In the genomic region with DNA sequence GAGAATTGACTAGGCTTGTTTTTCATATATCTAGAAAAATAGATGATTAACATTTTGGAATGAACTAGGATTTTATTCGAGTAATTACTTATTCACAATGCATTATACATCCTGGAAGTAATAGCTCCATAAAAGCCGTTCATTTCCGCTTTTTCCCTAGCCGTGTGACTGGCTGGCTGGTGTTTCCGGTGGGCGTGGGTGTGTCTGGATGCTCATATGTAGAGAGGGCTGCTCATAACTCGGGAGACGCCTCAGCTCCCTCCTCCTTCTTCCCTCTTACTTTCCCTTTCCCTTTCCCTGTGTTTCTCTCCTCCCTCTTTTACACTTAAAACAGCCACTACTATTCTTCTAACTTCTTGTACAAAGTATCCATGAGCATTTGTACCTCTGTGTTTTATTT, we compare ENCODE assay signal across 25 cellular contexts.
A peak's percentile ranks its signal among the peaks of the same experiment; 100 is the strongest.
DNase-seq lines count a peak whose midpoint lies in the region; ATAC-seq, FAIRE-seq and TF ChIP-seq lines count a peak whose summit lies in the region.
"Had no signal": no experiment of that assay in that cellular context is flagged by ENCODE, and none has a peak within 500 bp of the region (broad histone marks: within the 10 kb centered on the region; RNA-seq: fewer than 3 reads in every experiment).

No MANE protein-coding gene starts in this region.

- H2AFZ ChIP-seq in PC-9 = peak overlapping the region; percentile 19; the same call in 1 of the 2 replicates

- intact Hi-C loops in PC-9 (cut with micrococcal nuclease; ENCODE audit: unreplicated experiment) = no loop called here

- no peak overlapping the region; the same call in 1 of the 2 replicates for H3K4me3 ChIP-seq in PC-9
- H3K4me3 ChIP-seq in fibroblast of the aortic adventitia (ENCODE audit: low read depth, low read length) = no peak overlapping the region
- H3K4me3 ChIP-seq: GM12878, transverse colon had no signal

- no peaks in the 10 kb centered on the region for H3F3A ChIP-seq in PC-9 (ENCODE audit: insufficient read depth, low read depth)

- TF ChIP-seq POLR2A in H54 (IDR thresholded peaks at IDR 0.05; ENCODE audit: low read depth, low read length) = no peak

- H4K20me1 ChIP-seq in PC-9 (ENCODE audit: insufficient read depth) = no peaks in the 10 kb centered on the region

- peak; percentile 46 for DNase-seq in DMS 273 (lab: John Stamatoyannopoulos, UW; ENCODE audit: unreplicated experiment)
- no peak for DNase-seq in DMS 273 treated with DMSO at 0.1 percent for 48 hours (lab: John Stamatoyannopoulos, UW)
- DNase-seq in H54 (ENCODE audit: insufficient read length, low spot score) = peak; percentile 87
- DNase-seq in PC-9 = peak in 1 of 2 experiments; percentile 21
- DNase-seq in fibroblast of the aortic adventitia (ENCODE audit: low read depth) = peak; percentile 19
- DNase-seq in NK-92 (lab: John Stamatoyannopoulos, UW; ENCODE audit: unreplicated experiment) = no peak
- no peak for DNase-seq in activated CD4-positive, alpha-beta T cell treated with anti-CD3 and anti-CD28 coated beads, Interleukin-2, amount 50 U/mL, for 48 hours
- DNase-seq: activated B cell treated with CpG ODN at 0.5 μM for 24 hours; activated CD4-positive, alpha-beta T cell treated with anti-CD3 and anti-CD28 coated beads, Interleukin-2, amount 50 U/mL, for 1 hour; activated effector memory CD4-positive, alpha-beta T cell treated with anti-CD3 and anti-CD28 coated beads, Interleukin-2, amount 50 U/mL, for 16 hours; activated T-cell treated with anti-CD3 and anti-CD28 coated beads, Interleukin-2, amount 50 U/mL, for 24 hours; H7; hypothalamus; immature natural killer cell; NCI-H146; T-helper 9 cell; transverse colon had no signal

- no peaks in the 10 kb centered on the region for H3K36me3 ChIP-seq in PC-9 (ENCODE audit: low read depth)
- H3K36me3 ChIP-seq: transverse colon had no signal

- 0 out of 2 replicates have a peak, but pooled peaks cover 3% of the 10 kb centered on the region for H3K9me2 ChIP-seq in PC-9 (ENCODE audit: insufficient read depth)

- POLR2A ChIA-PET in PC-9 (lab: Charles Lee; ENCODE audit: unreplicated experiment) = no interaction called here

- TF ChIP-seq CTCF in PC-9 (conservative IDR thresholded peaks at IDR 0.05) (no peak), fibroblast of the aortic adventitia (IDR thresholded peaks at IDR 0.05; ENCODE audit: insufficient read depth, low read length) (no peak)

- CTCF ChIA-PET in PC-9 (lab: Charles Lee) = no interaction called here

- H3K79me2 ChIP-seq in PC-9 (ENCODE audit: low read depth) = no peaks in the 10 kb centered on the region

- peak; percentile 90 for FAIRE-seq in H54 (lab: Jason Lieb, UNC)
- FAIRE-seq: D721Med, endothelial cell of umbilical vein, GM12878 had no signal

- no peaks in the 10 kb centered on the region for H3K9me3 ChIP-seq in PC-9 (ENCODE audit: insufficient read depth, low read depth)
- H3K9me3 ChIP-seq: transverse colon had no signal

- no peak for ATAC-seq in GM18907 (IDR thresholded peaks at IDR 0.05; ENCODE audit: unreplicated experiment)
- ATAC-seq: GM12878; Right ventricle myocardium inferior; stimulated activated effector memory CD8-positive, alpha-beta T cell treated with anti-CD3 and anti-CD28 coated beads, Interleukin-12 subunit alpha, Interleukin-12 subunit beta, amount 100 ng/mL, for 72 hours had no signal

- BruUV-seq in PC-9 (replicated peaks; lab: Mats Ljungman, UMichigan) = no TSS peak

- peak overlapping the region; percentile 35 for H3K4me2 ChIP-seq in PC-9

- no peaks in the 10 kb centered on the region for H3K4me1 ChIP-seq in PC-9 (replicated peaks; ENCODE audit: insufficient read depth)
- H3K4me1 ChIP-seq: transverse colon had no signal

- H3K27ac ChIP-seq in PC-9 = no peak overlapping the region
- H3K27ac ChIP-seq: 22Rv1, HL-60, transverse colon had no signal

- H3K27me3 ChIP-seq in PC-9 (ENCODE audit: insufficient read depth, low read depth) = no peaks in the 10 kb centered on the region
- H3K27me3 ChIP-seq: transverse colon had no signal

Comparison
In these comparisons a context has a peak if more than half of its experiments do, and no peak if none do; other contexts are left out.
1. DNase-seq: peak in DMS 273 (single experiment), H54 (single experiment) and fibroblast of the aortic adventitia (single experiment); none in DMS 273 treated with DMSO at 0.1 percent for 48 hours (single experiment), NK-92 (single experiment) and activated CD4-positive, alpha-beta T cell treated with anti-CD3 and anti-CD28 coated beads, Interleukin-2, amount 50 U/mL, for 48 hours (0 of 2).